8 cellular contexts compared by ENCODE assay signal in genomic region chr14:68247867-68248266, GRCh38.
DNase-seq lines count a peak whose midpoint lies in the region; ATAC-seq, FAIRE-seq and TF ChIP-seq lines count a peak whose summit lies in the region.

No MANE protein-coding gene starts in this region.

- TF ChIP-seq CTCF in H1 (IDR thresholded peaks at IDR 0.05; ENCODE audit: control extremely low read depth in 1 of 3, insufficient read depth in 1 of 3, low read depth in 1 of 3, low read length in 3 of 3) (no peak), uterus (IDR thresholded peaks at IDR 0.05) (no peak)

- no peak overlapping the region for H3K14ac ChIP-seq in H1 (ENCODE audit: insufficient read length)

- H3K18ac ChIP-seq in H1 (ENCODE audit: extremely low read depth, low read length) = no peak overlapping the region

- in situ Hi-C loops in HAP-1 (cut with MboI; ENCODE audit: low sequenced_read_pairs) = loop anchor here (10.0 kb wide), 2 partner anchors 303 to 567 kb away; no protein-coding TSS in a partner anchor

- no peak overlapping the region for H3K56ac ChIP-seq in H1 (replicated peaks; ENCODE audit: insufficient read length, low read depth, low read length)

- FAIRE-seq in H1 (lab: Jason Lieb, UNC) = no peak

- H3K4ac ChIP-seq in H1 (replicated peaks; ENCODE audit: insufficient read length, low read depth, low read length) = no peak overlapping the region

- intact Hi-C loops in Right ventricle myocardium superior (cut with DNase I) (loop anchor here (2.0 to 5.0 kb wide), 3 partner anchors 306 to 567 kb away; no protein-coding TSS in a partner anchor), Right ventricle myocardium inferior (cut with DNase I) (loop anchor here (1.0 to 10.0 kb wide), 4 partner anchors 303 to 568 kb away; no protein-coding TSS in a partner anchor), uterus (cut with DNase I; ENCODE audit: low total_unique reads) (loop anchor here (5.0 to 10.0 kb wide), 2 partner anchors 539 to 567 kb away; no protein-coding TSS in a partner anchor)

- H2BK120ac ChIP-seq in H1 (replicated peaks; ENCODE audit: low read depth, low read length) = peak overlapping the region; percentile 6

- H3K27me3 ChIP-seq in H1 (replicated peaks in 1 of 4; ENCODE audit: control insufficient read depth in 3 of 4, extremely low read depth in 1 of 4, insufficient read depth in 3 of 4, low read length in 3 of 4) = no peaks in the 10 kb centered on the region
- no peaks in the 10 kb centered on the region for H3K27me3 ChIP-seq in muscle layer of duodenum (ENCODE audit: low read depth, low read length)
- H3K27me3 ChIP-seq in uterus = no peaks in the 10 kb centered on the region
- no peaks in the 10 kb centered on the region for H3K27me3 ChIP-seq in HAP-1 (ENCODE audit: low read depth)

- H3K4me1 ChIP-seq in H1 (replicated peaks in 1 of 4; ENCODE audit: control insufficient read depth in 3 of 4, insufficient read depth in 4 of 4, low read length in 3 of 4) (peaks cover 2 to 20% (median 13%) of the 10 kb centered on the region in 4 experiments; a peak in 5 of 7 replicates), muscle layer of duodenum (ENCODE audit: control insufficient read depth in 1 of 2, insufficient read depth in 2 of 2, low read length in 2 of 2) (peaks cover 50 to 79% of the 10 kb centered on the region in 2 donors), uterus (peaks cover 36 to 40% of the 10 kb centered on the region in 2 donors), HAP-1 (peaks cover 92% of the 10 kb centered on the region)

- peak overlapping the region; percentile 69 for H4K91ac ChIP-seq in H1 (replicated peaks; ENCODE audit: insufficient read length, low read length)

- DNase-seq in Right ventricle myocardium superior = no peak
- DNase-seq in Right ventricle myocardium inferior (ENCODE audit: missing footprints) = no peak
- no peak for DNase-seq in H1 (ENCODE audit: low read depth in 1 of 2, low spot score in 2 of 2)
- peak in 1 of 2 donors; percentile 70 for DNase-seq in uterus
- DNase-seq in activated CD4-positive, alpha-beta T cell treated with anti-CD3 and anti-CD28 coated beads, Interleukin-2, amount 50 U/mL, for 4 hours = no peak
- no peak for DNase-seq in HAP-1 (ENCODE audit: low spot score in 2 of 2)

- H4K8ac ChIP-seq in H1 (ENCODE audit: extremely low read depth, insufficient read depth, low read length) = no peak overlapping the region

- no peak overlapping the region for H2BK15ac ChIP-seq in H1 (ENCODE audit: low read length)

- TF ChIP-seq POLR2A in H1 (IDR thresholded peaks at IDR 0.05; ENCODE audit: control extremely low read depth in 1 of 2, low read depth in 2 of 2, low read length in 2 of 2) = no peak
- TF ChIP-seq POLR2A in uterus (IDR thresholded peaks at IDR 0.05) = no peak

- H3K36me3 ChIP-seq in H1 (ENCODE audit: control insufficient read depth in 2 of 4, insufficient read depth in 4 of 4, low read length in 3 of 4) (no peaks in the 10 kb centered on the region), muscle layer of duodenum (ENCODE audit: control insufficient read depth in 1 of 2, insufficient read depth in 2 of 2, low read length in 2 of 2) (no peaks in the 10 kb centered on the region), uterus (no peaks in the 10 kb centered on the region), HAP-1 (replicated peaks) (no peaks in the 10 kb centered on the region)

- no peak overlapping the region; the same call in 1 of the 2 replicates for H2BK5ac ChIP-seq in H1 (ENCODE audit: low read depth, low read length)

- no peak overlapping the region for H3K4me2 ChIP-seq in H1 (ENCODE audit: insufficient read depth in 1 of 2, low read depth in 2 of 2, low read length in 2 of 2)

- ATAC-seq in Right ventricle myocardium superior (ENCODE audit: poor library complexity) (peak; percentile 32), Right ventricle myocardium inferior (no peak), HG03457 (IDR thresholded peaks at IDR 0.05; ENCODE audit: unreplicated experiment) (no peak)

- H3K9me3 ChIP-seq in H1 (ENCODE audit: insufficient read depth in 2 of 2, low read depth in 1 of 2, low read length in 1 of 2) (no peaks in the 10 kb centered on the region), muscle layer of duodenum (ENCODE audit: control insufficient read depth in 1 of 2, low read length in 2 of 2) (no peaks in the 10 kb centered on the region), uterus (no peaks in the 10 kb centered on the region), HAP-1 (no peaks in the 10 kb centered on the region)

- 86% methylated on average over 4 of the region's 4 CpGs; no CpG with 5 or more reads in 1 of the 2 experiments for WGBS in H1 (ENCODE audit: extremely low coverage in 1 of 2, insufficient coverage in 1 of 2, insufficient read length in 1 of 2, insufficient replicate concordance in 2 of 2, low coverage in 1 of 2, low lambda C conversion rate in 2 of 2, missing lambda C conversion rate in 1 of 2), 2 experiments

- no peak overlapping the region for H3K4me3 ChIP-seq in H1 (ENCODE audit: extremely low read depth in 1 of 4, insufficient read depth in 2 of 4, low read depth in 3 of 4, low read length in 4 of 4)
- H3K4me3 ChIP-seq in muscle layer of duodenum (ENCODE audit: low read depth in 1 of 2, low read length in 2 of 2) = no peak overlapping the region
- H3K4me3 ChIP-seq in uterus = no peak overlapping the region
- H3K4me3 ChIP-seq in HAP-1 = no peak overlapping the region

- H2BK20ac ChIP-seq in H1 (ENCODE audit: low read length) = no peak overlapping the region

- H3K79me2 ChIP-seq in H1 (ENCODE audit: control insufficient read depth in 1 of 2, insufficient read depth in 2 of 2, low read length in 2 of 2) = no peaks in the 10 kb centered on the region

- POLR2A ChIA-PET in H1 (lab: Charles Lee; ENCODE audit: partially characterized antibody) = no interaction called here

- TF ChIP-seq EP300 in H1 (IDR thresholded peaks at IDR 0.05; ENCODE audit: borderline replicate concordance in 1 of 2, low read depth in 2 of 2, low read length in 2 of 2) = no peak

- no peaks in the 10 kb centered on the region for H4K20me1 ChIP-seq in H1 (replicated peaks in 1 of 2; ENCODE audit: control insufficient read depth in 1 of 2, insufficient read depth in 2 of 2, low read length in 2 of 2)

- H4K5ac ChIP-seq in H1 (ENCODE audit: insufficient read length, low read depth, low read length) = no peak overlapping the region

- no peak overlapping the region for H2AK5ac ChIP-seq in H1 (ENCODE audit: low read depth, low read length)

- H3K23me2 ChIP-seq in H1 (ENCODE audit: low read depth, low read length) = no peaks in the 10 kb centered on the region

- no peak overlapping the region for H3K9ac ChIP-seq in H1 (replicated peaks in 1 of 4; ENCODE audit: extremely low read depth in 1 of 4, low read depth in 3 of 4, low read length in 3 of 4)

- H3K79me1 ChIP-seq in H1 (ENCODE audit: low read depth, low read length) = no peaks in the 10 kb centered on the region

- no peak for TF ChIP-seq RAD21 in H1 (IDR thresholded peaks at IDR 0.05 in 1 of 2, conservative IDR thresholded peaks at IDR 0.05 in 1 of 2; ENCODE audit: low read depth in 2 of 2, low read length in 2 of 2)

- H2AFZ ChIP-seq in H1 (ENCODE audit: low read length) = no peak overlapping the region

- CTCF ChIA-PET in H1 (lab: Charles Lee; ENCODE audit: partially characterized antibody) = interaction anchor here (0.6 to 6.3 kb wide), 36 partner anchors 10 to 1292 kb away, joined by 3 to 76 read pairs (median 4); no protein-coding TSS in a partner anchor

- H3K23ac ChIP-seq in H1 (ENCODE audit: insufficient read length) = no peak overlapping the region

- no peak overlapping the region for H3K27ac ChIP-seq in H1 (ENCODE audit: low read depth, low read length)
- H3K27ac ChIP-seq in muscle layer of duodenum (ENCODE audit: low read length) = peak overlapping the region; percentile 90
- H3K27ac ChIP-seq in uterus = peak overlapping the region; percentile 90 to 94

- H2BK12ac ChIP-seq in H1 (ENCODE audit: low read depth, low read length) = no peak overlapping the region

TF ChIP-seq in H1, 55 proteins besides CTCF, POLR2A, EP300 and RAD21:
- TF ChIP-seq TAF7 (optimal IDR thresholded peaks at IDR 0.05; ENCODE audit: borderline replicate concordance, low read depth, low read length) (no peak), CEBPB (IDR thresholded peaks at IDR 0.05; ENCODE audit: low read depth, low read length) (peak; percentile 60)
TF ChIP-seq in H1: peak in this region for 1.
